Comparison of ENCODE assay signal across 2 cellular contexts in genomic region chr3:147422934-147423599, GRCh38.
TF ChIP-seq lines count a peak whose summit lies in the region.

No MANE protein-coding gene starts in this region.

TF ChIP-seq in SK-N-SH treated with all-trans-retinoic acid at 6 μM for 48 hours, 23 proteins besides CTCF, POLR2A, EP300 and RAD21:
- TF ChIP-seq BACH2 (CRISPR knock-in tag; IDR thresholded peaks at IDR 0.05; ENCODE audit: borderline replicate concordance) (no peak), CSDC2 (CRISPR knock-in tag; IDR thresholded peaks at IDR 0.05) (no peak), ZNF70 (CRISPR knock-in tag; IDR thresholded peaks at IDR 0.05) (no peak), ESRRG (CRISPR knock-in tag; IDR thresholded peaks at IDR 0.05) (no peak), ZFP30 (CRISPR knock-in tag; IDR thresholded peaks at IDR 0.05) (no peak)
TF ChIP-seq in SK-N-SH treated with all-trans-retinoic acid at 6 μM for 48 hours: peak in this region for 0.

TF ChIP-seq in endothelial cell of umbilical vein, 7 proteins besides CTCF, POLR2A, EP300 and RAD21:
- TF ChIP-seq FOS (IDR thresholded peaks at IDR 0.05; ENCODE audit: borderline replicate concordance, insufficient read depth, low read length) (no peak), MYC (IDR thresholded peaks at IDR 0.05; ENCODE audit: low read depth, low read length) (no peak), MAX (IDR thresholded peaks at IDR 0.05; ENCODE audit: insufficient read depth, insufficient read length) (no peak), POLR2AphosphoS5 (IDR thresholded peaks at IDR 0.05; ENCODE audit: insufficient read depth, low read depth, low read length) (no peak), EZH2 (IDR thresholded peaks at IDR 0.05; ENCODE audit: borderline replicate concordance, low read depth, low read length, severe bottlenecking) (peak; percentile 76)
TF ChIP-seq in endothelial cell of umbilical vein: peak in this region for 1.
